Comparison of ENCODE assay signal across 30 cellular contexts in the genomic region with DNA sequence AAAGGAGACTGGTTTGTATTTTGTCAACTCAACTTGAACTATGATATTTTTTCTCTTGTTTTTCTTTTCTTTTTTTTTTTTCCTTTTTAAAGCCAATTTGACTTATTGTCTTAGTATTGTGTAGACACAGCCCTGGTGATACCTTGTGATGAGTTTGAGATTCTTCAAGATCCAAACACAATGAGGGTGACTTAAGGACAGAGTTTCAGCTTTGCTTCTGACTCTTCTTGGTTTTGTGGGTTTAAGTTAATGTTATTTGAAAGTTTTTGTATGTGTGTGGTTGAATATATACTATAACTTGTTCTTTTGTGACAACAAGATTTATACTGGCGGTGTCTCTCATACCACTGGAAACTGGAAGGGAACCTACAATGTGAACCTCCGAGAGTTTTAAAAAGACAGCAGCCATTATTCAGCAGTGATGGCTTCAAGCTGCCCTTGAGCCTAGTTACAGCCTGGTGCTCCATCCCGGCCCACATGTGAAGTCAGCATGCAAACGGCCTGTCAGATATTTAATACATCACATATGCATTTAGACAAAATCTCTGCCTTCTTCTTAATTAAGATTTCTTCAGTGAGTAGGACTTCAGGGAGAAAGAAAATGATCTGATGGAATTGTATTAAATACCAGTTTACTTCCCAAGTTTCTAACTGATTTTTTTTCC.
DNase-seq lines count a peak whose midpoint lies in the region; FAIRE-seq and TF ChIP-seq lines count a peak whose summit lies in the region.
"Had no signal": no experiment of that assay in that cellular context is flagged by ENCODE, and none has a peak within 500 bp of the region (broad histone marks: within the 10 kb centered on the region; RNA-seq: fewer than 3 reads in every experiment).

No MANE protein-coding gene starts in this region.

- H3K4me2 ChIP-seq in mammary epithelial cell (ENCODE audit: insufficient read depth, low read depth, low read length) (no peak overlapping the region), astrocyte (ENCODE audit: low read length) (no peak overlapping the region), mesenchymal stem cell (ENCODE audit: low read length, poor library complexity, severe bottlenecking) (no peak overlapping the region)
- H3K4me2 ChIP-seq: KMS-11 had no signal

- no peak for TF ChIP-seq EP300 in stomach (IDR thresholded peaks at IDR 0.05)

- BruUV-seq in MCF 10A (replicated peaks; lab: Mats Ljungman, UMichigan) (no TSS peak), mammary epithelial cell (replicated peaks; lab: Mats Ljungman, UMichigan) (no TSS peak)

- H3K27me3 Mint-ChIP-seq in MCF 10A (ENCODE audit: insufficient read depth, unreplicated experiment) (no peaks in the 10 kb centered on the region), astrocyte (ENCODE audit: low read depth, unreplicated experiment) (no peaks in the 10 kb centered on the region), type B pancreatic cell (no peaks in the 10 kb centered on the region)
- H3K27me3 Mint-ChIP-seq: activated CD4-positive, alpha-beta memory T cell treated with anti-CD3 and anti-CD28 coated beads, Interleukin-2, amount 10 ng/mL, durations not matched to agents 7 days and 5 days; activated naive CD4-positive, alpha-beta T cell treated with anti-CD3 and anti-CD28 coated beads, Interleukin-2, amount 50 U/mL, for 24 hours; activated T-helper 17 cell treated with anti-CD3 and anti-CD28 coated beads, Interleukin-2, amount 50 U/mL, for 72 hours; dendritic cell treated with granulocyte-macrophage colony-stimulating factor and Interleukin-4, amounts not matched to agents 40 ng/mL and 50 ng/mL, for 4 days had no signal

- H3K4me3 Mint-ChIP-seq in MCF 10A (ENCODE audit: unreplicated experiment): no peak overlapping the region
- no peak overlapping the region for H3K4me3 Mint-ChIP-seq in astrocyte (ENCODE audit: unreplicated experiment)
- H3K4me3 Mint-ChIP-seq in type B pancreatic cell: no peak overlapping the region
- H3K4me3 Mint-ChIP-seq: activated CD4-positive, alpha-beta memory T cell treated with anti-CD3 and anti-CD28 coated beads, Interleukin-2, amount 10 ng/mL, durations not matched to agents 7 days and 5 days; activated naive CD4-positive, alpha-beta T cell treated with anti-CD3 and anti-CD28 coated beads, Interleukin-2, amount 50 U/mL, for 24 hours; activated T-helper 17 cell treated with anti-CD3 and anti-CD28 coated beads, Interleukin-2, amount 50 U/mL, for 72 hours; CD8-positive, alpha-beta memory T cell; dendritic cell treated with granulocyte-macrophage colony-stimulating factor and Interleukin-4, amounts not matched to agents 40 ng/mL and 50 ng/mL, for 4 days; endodermal cell had no signal

- no peak for TF ChIP-seq POLR2A in stomach (IDR thresholded peaks at IDR 0.05)

- H3K4ac ChIP-seq in mesenchymal stem cell (ENCODE audit: low read depth in 1 of 2, low read length in 2 of 2): no peak overlapping the region

- no peaks in the 10 kb centered on the region for H3K4me1 ChIP-seq in mammary epithelial cell (ENCODE audit: insufficient read depth, low read length)
- H3K4me1 ChIP-seq in astrocyte (ENCODE audit: insufficient read depth, low read length): peaks cover 15% of the 10 kb centered on the region
- H3K4me1 ChIP-seq in mesenchymal stem cell (ENCODE audit: control insufficient read depth, insufficient read depth, low read depth, low read length): peaks cover 7% of the 10 kb centered on the region
- no peaks in the 10 kb centered on the region for H3K4me1 ChIP-seq in stomach
- H3K4me1 ChIP-seq: Peyer's patch, prostate gland, sigmoid colon had no signal

- no peak overlapping the region for H3K23ac ChIP-seq in mesenchymal stem cell (ENCODE audit: low read length in 2 of 2)

- H3K18ac ChIP-seq in mesenchymal stem cell (ENCODE audit: low read depth in 1 of 2, low read length in 2 of 2): no peak overlapping the region

- H2BK120ac ChIP-seq in mesenchymal stem cell (ENCODE audit: low read depth, low read length): no peak overlapping the region

- peaks cover under 1% of the 10 kb centered on the region for H3K9me3 ChIP-seq in mammary epithelial cell (replicated peaks; ENCODE audit: insufficient read depth, low read length)
- H3K9me3 ChIP-seq in astrocyte (ENCODE audit: insufficient read depth, low read depth, low read length): no peaks in the 10 kb centered on the region
- peaks cover 7% of the 10 kb centered on the region for H3K9me3 ChIP-seq in mesenchymal stem cell (ENCODE audit: control insufficient read depth, low read length)
- H3K9me3 ChIP-seq in stomach: peaks cover 0 to 8% (median 0%) of the 10 kb centered on the region in 4 donors
- H3K9me3 ChIP-seq: Peyer's patch, prostate gland, sigmoid colon had no signal

- no peak overlapping the region for H2BK15ac ChIP-seq in mesenchymal stem cell (ENCODE audit: low read depth, poor library complexity, severe bottlenecking)

- no peak overlapping the region for H3K9ac ChIP-seq in mammary epithelial cell (ENCODE audit: insufficient read depth, low read length)
- H3K9ac ChIP-seq in astrocyte (ENCODE audit: low read length): no peak overlapping the region
- no peak overlapping the region for H3K9ac ChIP-seq in mesenchymal stem cell (ENCODE audit: low read length)
- H3K9ac ChIP-seq: KMS-11 had no signal

- WGBS in mammary epithelial cell (ENCODE audit: low coverage, missing lambda C conversion rate): 52% methylated on average over 4 of the region's 4 CpGs
- WGBS in mesenchymal stem cell: 86% methylated on average over 3 of the region's 4 CpGs
- WGBS in stomach, 5 donors: 67 to 78% (median 76%) methylated on average over 4 of the region's 4 CpGs

- DNase-seq in MCF 10A (ENCODE audit: unreplicated experiment) (no peak), mammary epithelial cell (no peak), astrocyte (ENCODE audit: low read depth) (peak; percentile 33), mesenchymal stem cell (peak; percentile 6), type B pancreatic cell (ENCODE audit: extremely low spot score, unreplicated experiment) (no peak), stomach (no peak)
- DNase-seq in activated CD4-positive, alpha-beta T cell treated with anti-CD3 and anti-CD28 coated beads for 1 hour: no peak
- no peak for DNase-seq in activated naive CD4-positive, alpha-beta T cell (lab: John Stamatoyannopoulos, UW)
- DNase-seq: activated CD4-positive, alpha-beta memory T cell treated with anti-CD3 and anti-CD28 coated beads, Interleukin-2, amount 10 ng/mL, durations not matched to agents 7 days and 5 days; activated CD8-positive, alpha-beta memory T cell treated with anti-CD3 and anti-CD28 coated beads, Interleukin-2, amount 50 U/mL, for 48 hours; anterior cingulate cortex; CD8-positive, alpha-beta memory T cell; endodermal cell; glutamatergic neuron; NCI-H1436; NCI-H345; Peyer's patch; sigmoid colon; stimulated activated naive CD8-positive, alpha-beta T cell treated with anti-CD3 and anti-CD28 coated beads, Interleukin-15, Interleukin-2, amounts not matched to agents 100 U/mL and 50 U/mL, for 24 hours; T-helper 1 cell had no signal

- no peaks in the 10 kb centered on the region for H3K9me3 Mint-ChIP-seq in MCF 10A (ENCODE audit: unreplicated experiment)
- H3K9me3 Mint-ChIP-seq in astrocyte (ENCODE audit: unreplicated experiment): peaks cover 4% of the 10 kb centered on the region
- peaks cover 14% of the 10 kb centered on the region for H3K9me3 Mint-ChIP-seq in type B pancreatic cell
- H3K9me3 Mint-ChIP-seq: activated CD4-positive, alpha-beta memory T cell treated with anti-CD3 and anti-CD28 coated beads, Interleukin-2, amount 10 ng/mL, durations not matched to agents 7 days and 5 days; activated T-helper 17 cell treated with anti-CD3 and anti-CD28 coated beads, Interleukin-2, amount 50 U/mL, for 72 hours had no signal

- no peak overlapping the region for H2AFZ ChIP-seq in mammary epithelial cell (ENCODE audit: low read depth, low read length)
- H2AFZ ChIP-seq in astrocyte (ENCODE audit: low read depth, low read length): no peak overlapping the region
- H2AFZ ChIP-seq in mesenchymal stem cell (ENCODE audit: low read depth, low read length): no peak overlapping the region

- H3K4me3 ChIP-seq in mammary epithelial cell (replicated peaks in 1 of 3; ENCODE audit: insufficient read depth in 1 of 3, low read depth in 2 of 3, low read length in 3 of 3) (no peak overlapping the region), astrocyte (ENCODE audit: insufficient read depth, low read depth, low read length) (no peak overlapping the region), mesenchymal stem cell (ENCODE audit: insufficient read depth in 1 of 2, low read depth in 1 of 2, low read length in 2 of 2) (no peak overlapping the region), stomach (no peak overlapping the region)
- H3K4me3 ChIP-seq: lung, Peyer's patch, prostate gland, sigmoid colon, thoracic aorta had no signal

- CTCF ChIA-PET in MCF 10A (lab: Yijun Ruan, JAX) (no interaction called here), mammary epithelial cell (lab: Charles Lee; ENCODE audit: low non-redundant PET) (no interaction called here)

- no peak overlapping the region for H4K91ac ChIP-seq in mesenchymal stem cell (ENCODE audit: low read length)

- no peak overlapping the region for H4K8ac ChIP-seq in mesenchymal stem cell (ENCODE audit: low read length)

- H3K27ac ChIP-seq in mammary epithelial cell (ENCODE audit: insufficient read depth, low read depth, low read length): no peak overlapping the region
- no peak overlapping the region for H3K27ac ChIP-seq in astrocyte (ENCODE audit: low read depth, low read length)
- H3K27ac ChIP-seq in mesenchymal stem cell (ENCODE audit: low read length, poor library complexity, severe bottlenecking): peak overlapping the region; percentile 99
- no peak overlapping the region for H3K27ac ChIP-seq in stomach
- H3K27ac ChIP-seq: 22Rv1, KMS-11, Peyer's patch, prostate gland, sigmoid colon, thoracic aorta had no signal

- intact Hi-C loops in MCF 10A (cut with micrococcal nuclease) (no loop called here), mammary epithelial cell (cut with micrococcal nuclease) (no loop called here), stomach (cut with DNase I; ENCODE audit: low total_unique reads) (no loop called here)

- H3K79me1 ChIP-seq in mesenchymal stem cell (replicated peaks; ENCODE audit: low read length, poor library complexity, severe bottlenecking): no peaks in the 10 kb centered on the region

- POLR2A ChIA-PET in MCF 10A (lab: Yijun Ruan, JAX): no interaction called here

- no peak overlapping the region for H2BK12ac ChIP-seq in mesenchymal stem cell (ENCODE audit: low read length in 2 of 2)

- no peaks in the 10 kb centered on the region for H3K27me3 ChIP-seq in mammary epithelial cell (ENCODE audit: insufficient read depth, low read length)
- H3K27me3 ChIP-seq in astrocyte (ENCODE audit: insufficient read depth, low read length): no peaks in the 10 kb centered on the region
- no peaks in the 10 kb centered on the region for H3K27me3 ChIP-seq in mesenchymal stem cell (ENCODE audit: control insufficient read depth in 1 of 2, insufficient read depth in 1 of 2, low read length in 2 of 2)
- H3K27me3 ChIP-seq in stomach: no peaks in the 10 kb centered on the region
- H3K27me3 ChIP-seq: Peyer's patch, sigmoid colon had no signal

- H4K20me1 ChIP-seq in mammary epithelial cell (ENCODE audit: insufficient read depth, low read length) (no peaks in the 10 kb centered on the region), astrocyte (ENCODE audit: insufficient read depth, low read length) (no peaks in the 10 kb centered on the region)

- H3K36me3 ChIP-seq in mammary epithelial cell (ENCODE audit: insufficient read depth, low read length): no peaks in the 10 kb centered on the region
- no peaks in the 10 kb centered on the region for H3K36me3 ChIP-seq in astrocyte (ENCODE audit: insufficient read depth, low read length)
- no peaks in the 10 kb centered on the region for H3K36me3 ChIP-seq in mesenchymal stem cell (ENCODE audit: control insufficient read depth in 1 of 2, insufficient read depth in 2 of 2, low read depth in 1 of 2, low read length in 2 of 2)
- H3K36me3 ChIP-seq in stomach: no peaks in the 10 kb centered on the region
- H3K36me3 ChIP-seq: Peyer's patch, prostate gland, sigmoid colon, thoracic aorta had no signal

- dilution Hi-C loops in mammary epithelial cell (cut with HindIII; ENCODE audit: low sequenced_read_pairs): no loop called here

- H3K4me1 Mint-ChIP-seq in MCF 10A (ENCODE audit: insufficient read depth, unreplicated experiment): peaks cover 16% of the 10 kb centered on the region
- peaks cover 41% of the 10 kb centered on the region for H3K4me1 Mint-ChIP-seq in astrocyte (ENCODE audit: low read depth, unreplicated experiment)
- peaks cover 39% of the 10 kb centered on the region for H3K4me1 Mint-ChIP-seq in type B pancreatic cell (ENCODE audit: unreplicated experiment)
- H3K4me1 Mint-ChIP-seq: activated CD4-positive, alpha-beta memory T cell treated with anti-CD3 and anti-CD28 coated beads, Interleukin-2, amount 10 ng/mL, durations not matched to agents 7 days and 5 days; activated naive CD4-positive, alpha-beta T cell treated with anti-CD3 and anti-CD28 coated beads, Interleukin-2, amount 50 U/mL, for 24 hours; activated T-helper 17 cell treated with anti-CD3 and anti-CD28 coated beads, Interleukin-2, amount 50 U/mL, for 72 hours; CD8-positive, alpha-beta memory T cell; endodermal cell had no signal

- peak overlapping the region; percentile 2 for H3K27ac Mint-ChIP-seq in MCF 10A (ENCODE audit: low read depth, unreplicated experiment)
- peak overlapping the region; percentile 99 for H3K27ac Mint-ChIP-seq in astrocyte (ENCODE audit: unreplicated experiment)
- peak overlapping the region; percentile 92 for H3K27ac Mint-ChIP-seq in type B pancreatic cell
- H3K27ac Mint-ChIP-seq: activated CD4-positive, alpha-beta memory T cell treated with anti-CD3 and anti-CD28 coated beads, Interleukin-2, amount 10 ng/mL, durations not matched to agents 7 days and 5 days; activated naive CD4-positive, alpha-beta T cell treated with anti-CD3 and anti-CD28 coated beads, Interleukin-2, amount 50 U/mL, for 24 hours; activated T-helper 17 cell treated with anti-CD3 and anti-CD28 coated beads, Interleukin-2, amount 50 U/mL, for 72 hours; dendritic cell treated with granulocyte-macrophage colony-stimulating factor and Interleukin-4, amounts not matched to agents 40 ng/mL and 50 ng/mL, for 4 days; endodermal cell had no signal

- no peaks in the 10 kb centered on the region for H3K36me3 Mint-ChIP-seq in MCF 10A (ENCODE audit: insufficient read depth, unreplicated experiment)
- H3K36me3 Mint-ChIP-seq in astrocyte (ENCODE audit: low read depth, unreplicated experiment): no peaks in the 10 kb centered on the region
- peaks cover 7% of the 10 kb centered on the region for H3K36me3 Mint-ChIP-seq in type B pancreatic cell
- H3K36me3 Mint-ChIP-seq: activated naive CD4-positive, alpha-beta T cell treated with anti-CD3 and anti-CD28 coated beads, Interleukin-2, amount 50 U/mL, for 24 hours; CD8-positive, alpha-beta memory T cell had no signal

- TF ChIP-seq CTCF in MCF 10A (IDR thresholded peaks at IDR 0.05; ENCODE audit: unreplicated experiment): no peak
- no peak for TF ChIP-seq CTCF in mammary epithelial cell (conservative IDR thresholded peaks at IDR 0.05 in 1 of 2, IDR thresholded peaks at IDR 0.05 in 1 of 2; ENCODE audit: extremely low read depth in 1 of 2, insufficient read depth in 1 of 2, low read depth in 1 of 2, low read length in 2 of 2)
- no peak for TF ChIP-seq CTCF in astrocyte (IDR thresholded peaks at IDR 0.05; ENCODE audit: insufficient read depth, low read depth, low read length)
- TF ChIP-seq CTCF in type B pancreatic cell (conservative IDR thresholded peaks at IDR 0.05): no peak
- TF ChIP-seq CTCF in stomach (IDR thresholded peaks at IDR 0.05): no peak

- in situ Hi-C loops in mammary epithelial cell (cut with MboI; ENCODE audit: low sequenced_read_pairs in 2 of 2): no loop called here

- H2BK5ac ChIP-seq in mesenchymal stem cell (ENCODE audit: low read depth, low read length, poor library complexity, severe bottlenecking): no peak overlapping the region

- H2AK5ac ChIP-seq in mesenchymal stem cell (ENCODE audit: low read length, severe bottlenecking): peak overlapping the region; percentile 97

- H3K14ac ChIP-seq in mesenchymal stem cell (ENCODE audit: low read length in 2 of 2): no peak overlapping the region

- H3K79me2 ChIP-seq in mammary epithelial cell (ENCODE audit: insufficient read depth, low read length) (no peaks in the 10 kb centered on the region), astrocyte (ENCODE audit: insufficient read depth, low read length) (no peaks in the 10 kb centered on the region)

- FAIRE-seq in astrocyte (lab: Jason Lieb, UNC): no peak
- FAIRE-seq: G401.6, keratinocyte had no signal

Comparison
In these comparisons a context has a peak if more than half of its experiments do, and no peak if none do; other contexts are left out.
1. DNase-seq: peak in astrocyte (single experiment) and mesenchymal stem cell (single experiment); none in MCF 10A (single experiment), mammary epithelial cell (single experiment), type B pancreatic cell (single experiment), activated CD4-positive, alpha-beta T cell treated with anti-CD3 and anti-CD28 coated beads for 1 hour (single experiment), activated naive CD4-positive, alpha-beta T cell (0 of 4) and stomach (single experiment).
2. H3K27ac Mint-ChIP-seq: peak in every context shown above with its lines; median percentile 99 in astrocyte; 92 in type B pancreatic cell; 2 in MCF 10A.